Comparison of ENCODE assay signal across 14 cellular contexts in genomic region chr4:13647012-13647411, GRCh38. TPM values are rescaled to one million over a fixed set of nuclear protein-coding genes. Genes with fewer than 3 reads are reported as not detected.
A peak's percentile ranks its signal among the peaks of the same experiment; 100 is the strongest.
DNase-seq lines count a peak whose midpoint lies in the region; ATAC-seq and TF ChIP-seq lines count a peak whose summit lies in the region.
"Had no signal": no experiment of that assay in that cellular context is flagged by ENCODE, and none has a peak within 500 bp of the region (broad histone marks: within the 10 kb centered on the region; RNA-seq: fewer than 3 reads in every experiment).

No MANE protein-coding gene starts in this region.

- CTCF ChIA-PET in activated CD8-positive, alpha-beta memory T cell treated with anti-CD3 and anti-CD28 coated beads, Interleukin-2, amount 10 ng/mL, durations not matched to agents 7 days and 5 days (lab: Charles Lee): no interaction called here
- CTCF ChIA-PET in PC-3 (lab: Charles Lee): no interaction called here

- POLR2A ChIA-PET in PC-3 (lab: Charles Lee; ENCODE audit: unreplicated experiment): no interaction called here

- H3K36me3 Mint-ChIP-seq in activated CD8-positive, alpha-beta memory T cell treated with anti-CD3 and anti-CD28 coated beads, Interleukin-2, amount 10 ng/mL, durations not matched to agents 7 days and 5 days: no peaks in the 10 kb centered on the region

- no peak overlapping the region for H3K4me2 ChIP-seq in Loucy (ENCODE audit: low read depth, low read length, poor library complexity, severe bottlenecking)
- peak overlapping the region; percentile 78 for H3K4me2 ChIP-seq in osteoblast (ENCODE audit: insufficient read depth, low read length)
- H3K4me2 ChIP-seq in PC-3 (ENCODE audit: low read length): no peak overlapping the region
- H3K4me2 ChIP-seq in hepatocyte: no peak overlapping the region
- H3K4me2 ChIP-seq: PC-9 had no signal

- no peaks in the 10 kb centered on the region for H3K9me3 Mint-ChIP-seq in activated CD8-positive, alpha-beta memory T cell treated with anti-CD3 and anti-CD28 coated beads, Interleukin-2, amount 10 ng/mL, durations not matched to agents 7 days and 5 days (ENCODE audit: low read depth)

- no peaks in the 10 kb centered on the region for H3K9me3 ChIP-seq in Loucy (ENCODE audit: insufficient read depth, low read depth, low read length)
- no peaks in the 10 kb centered on the region for H3K9me3 ChIP-seq in osteoblast (ENCODE audit: low read depth, low read length)
- no peaks in the 10 kb centered on the region for H3K9me3 ChIP-seq in psoas muscle
- H3K9me3 ChIP-seq in PC-3 (ENCODE audit: low read length): no peaks in the 10 kb centered on the region
- no peaks in the 10 kb centered on the region for H3K9me3 ChIP-seq in hepatocyte (ENCODE audit: low read depth)
- H3K9me3 ChIP-seq: colonic mucosa, pancreas, transverse colon had no signal

- no peak overlapping the region for H3K9ac ChIP-seq in Loucy (ENCODE audit: low read depth, low read length, poor library complexity, severe bottlenecking)
- no peak overlapping the region for H3K9ac ChIP-seq in PC-3 (ENCODE audit: low read length)

- no peaks in the 10 kb centered on the region for H3K9me2 ChIP-seq in Loucy (replicated peaks; ENCODE audit: low read depth, low read length)
- no peaks in the 10 kb centered on the region for H3K9me2 ChIP-seq in PC-3 (replicated peaks; ENCODE audit: low read length)
- no peaks in the 10 kb centered on the region for H3K9me2 ChIP-seq in hepatocyte (replicated peaks; ENCODE audit: insufficient read depth)

- TF ChIP-seq CTCF in Loucy (conservative IDR thresholded peaks at IDR 0.05; ENCODE audit: low read length) (no peak), brain microvascular endothelial cell (IDR thresholded peaks at IDR 0.05; ENCODE audit: low read depth, low read length, missing control alignments) (no peak), osteoblast (IDR thresholded peaks at IDR 0.05; ENCODE audit: extremely low read depth, low read depth, low read length) (no peak), psoas muscle (IDR thresholded peaks at IDR 0.05) (no peak), PC-3 (conservative IDR thresholded peaks at IDR 0.05; ENCODE audit: low read depth, low read length) (no peak), hepatocyte (IDR thresholded peaks at IDR 0.05; ENCODE audit: poor library complexity) (no peak)

- H3K4me3 ChIP-seq in Loucy (ENCODE audit: low read length, poor library complexity, severe bottlenecking): no peak overlapping the region
- peak overlapping the region; percentile 3 for H3K4me3 ChIP-seq in brain microvascular endothelial cell (ENCODE audit: low read depth, low read length)
- H3K4me3 ChIP-seq in osteoblast (ENCODE audit: insufficient read depth, low read length): peak overlapping the region; percentile 66
- no peak overlapping the region for H3K4me3 ChIP-seq in psoas muscle
- H3K4me3 ChIP-seq in PC-3 (ENCODE audit: low read length): no peak overlapping the region
- no peak overlapping the region for H3K4me3 ChIP-seq in hepatocyte
- H3K4me3 ChIP-seq: colonic mucosa, pancreas, PC-9, transverse colon had no signal

- BruUV-seq in PC-3 (replicated peaks; lab: Mats Ljungman, UMichigan): no TSS peak

- no peak for ATAC-seq in activated CD8-positive, alpha-beta memory T cell treated with anti-CD3 and anti-CD28 coated beads, Interleukin-2, amount 10 ng/mL, durations not matched to agents 7 days and 5 days
- ATAC-seq in psoas muscle (no peak), PC-3 (no peak)

- H3K27me3 ChIP-seq in Loucy (ENCODE audit: insufficient read depth, low read length, poor library complexity, severe bottlenecking) (no peaks in the 10 kb centered on the region), brain microvascular endothelial cell (replicated peaks) (no peaks in the 10 kb centered on the region), osteoblast (ENCODE audit: insufficient read depth, low read length) (no peaks in the 10 kb centered on the region), psoas muscle (ENCODE audit: insufficient read depth in 3 of 3, low read length in 2 of 3) (peaks cover 2 to 3% (median 2%) of the 10 kb centered on the region in 3 donors), PC-3 (ENCODE audit: low read length) (no peaks in the 10 kb centered on the region), hepatocyte (peaks cover 7% of the 10 kb centered on the region)
- H3K27me3 ChIP-seq: colonic mucosa, pancreas, transverse colon had no signal

- H3K27ac ChIP-seq in brain microvascular endothelial cell: no peak overlapping the region
- H3K27ac ChIP-seq in osteoblast (ENCODE audit: low read depth, low read length): no peak overlapping the region
- H3K27ac ChIP-seq in psoas muscle: no peak overlapping the region
- no peak overlapping the region for H3K27ac ChIP-seq in PC-3 (ENCODE audit: low read length)
- no peak overlapping the region for H3K27ac ChIP-seq in hepatocyte
- H3K27ac ChIP-seq: colonic mucosa, pancreas, PC-9, transverse colon had no signal

- H3K27me3 Mint-ChIP-seq in activated CD8-positive, alpha-beta memory T cell treated with anti-CD3 and anti-CD28 coated beads, Interleukin-2, amount 10 ng/mL, durations not matched to agents 7 days and 5 days: peaks cover 25% of the 10 kb centered on the region

- H3K27ac Mint-ChIP-seq in activated CD8-positive, alpha-beta memory T cell treated with anti-CD3 and anti-CD28 coated beads, Interleukin-2, amount 10 ng/mL, durations not matched to agents 7 days and 5 days: peak overlapping the region; percentile 6

- H3K79me2 ChIP-seq in Loucy (ENCODE audit: insufficient read depth, low read length) (no peaks in the 10 kb centered on the region), osteoblast (ENCODE audit: insufficient read depth, low read length) (no peaks in the 10 kb centered on the region), PC-3 (ENCODE audit: low read length) (no peaks in the 10 kb centered on the region), hepatocyte (no peaks in the 10 kb centered on the region)

- H4K20me1 ChIP-seq in Loucy (ENCODE audit: insufficient read depth, low read length, poor library complexity, severe bottlenecking) (no peaks in the 10 kb centered on the region), osteoblast (ENCODE audit: insufficient read depth, low read length) (no peaks in the 10 kb centered on the region), PC-3 (ENCODE audit: low read length) (no peaks in the 10 kb centered on the region), hepatocyte (ENCODE audit: insufficient read depth, poor library complexity, severe bottlenecking) (no peaks in the 10 kb centered on the region)

- H3K36me3 ChIP-seq in Loucy (ENCODE audit: insufficient read depth, low read length): no peaks in the 10 kb centered on the region
- no peaks in the 10 kb centered on the region for H3K36me3 ChIP-seq in brain microvascular endothelial cell (replicated peaks)
- H3K36me3 ChIP-seq in osteoblast (ENCODE audit: insufficient read depth, low read length): no peaks in the 10 kb centered on the region
- H3K36me3 ChIP-seq in psoas muscle (ENCODE audit: insufficient read depth in 1 of 2, low read depth in 1 of 2): no peaks in the 10 kb centered on the region
- no peaks in the 10 kb centered on the region for H3K36me3 ChIP-seq in PC-3 (ENCODE audit: low read depth, low read length)
- H3K36me3 ChIP-seq in hepatocyte (replicated peaks; ENCODE audit: insufficient read depth, low read depth): no peaks in the 10 kb centered on the region
- H3K36me3 ChIP-seq: colonic mucosa, pancreas, transverse colon had no signal

- H3K4me1 Mint-ChIP-seq in activated CD8-positive, alpha-beta memory T cell treated with anti-CD3 and anti-CD28 coated beads, Interleukin-2, amount 10 ng/mL, durations not matched to agents 7 days and 5 days: peaks cover 8% of the 10 kb centered on the region

- WGBS in psoas muscle, 3 donors: 36 to 44% (median 36%) methylated on average over 6 of the region's 6 CpGs
- WGBS in hepatocyte (ENCODE audit: low lambda C conversion rate, missing lambda C conversion rate): 53% methylated on average over 6 of the region's 6 CpGs

- intact Hi-C loops in psoas muscle (cut with DNase I) (no loop called here), PC-3 (cut with micrococcal nuclease) (no loop called here)

- no peaks in the 10 kb centered on the region for H3K4me1 ChIP-seq in Loucy (ENCODE audit: insufficient read depth, low read length, poor library complexity, severe bottlenecking)
- H3K4me1 ChIP-seq in osteoblast (ENCODE audit: insufficient read depth, low read length): peaks cover 11% of the 10 kb centered on the region
- no peaks in the 10 kb centered on the region for H3K4me1 ChIP-seq in psoas muscle
- H3K4me1 ChIP-seq in PC-3 (ENCODE audit: insufficient read depth, low read length): peaks cover 10% of the 10 kb centered on the region
- no peaks in the 10 kb centered on the region for H3K4me1 ChIP-seq in hepatocyte (ENCODE audit: insufficient read depth)
- H3K4me1 ChIP-seq: colonic mucosa, pancreas, transverse colon had no signal

- H2AFZ ChIP-seq in Loucy (ENCODE audit: low read length) (0 out of 2 replicates have a peak overlapping the region, but pooled peaks have one; percentile 8), osteoblast (ENCODE audit: low read length) (peak overlapping the region; percentile 98), PC-3 (ENCODE audit: low read length) (no peak overlapping the region), hepatocyte (no peak overlapping the region)
- H2AFZ ChIP-seq: PC-9 had no signal

- in situ Hi-C loops in brain microvascular endothelial cell (cut with HindIII; ENCODE audit: low pct_ligation_motif_present, low sequenced_read_pairs): no loop called here

- H3K4me3 Mint-ChIP-seq in activated CD8-positive, alpha-beta memory T cell treated with anti-CD3 and anti-CD28 coated beads, Interleukin-2, amount 10 ng/mL, durations not matched to agents 7 days and 5 days: peak overlapping the region; percentile 29

- H3F3A ChIP-seq in Loucy (ENCODE audit: low read depth) (no peaks in the 10 kb centered on the region), PC-3 (ENCODE audit: low read length, unreplicated experiment) (no peaks in the 10 kb centered on the region)

- DNase-seq in activated CD8-positive, alpha-beta memory T cell treated with anti-CD3 and anti-CD28 coated beads, Interleukin-2, amount 10 ng/mL, durations not matched to agents 7 days and 5 days: no peak
- DNase-seq in activated CD8-positive, alpha-beta memory T cell treated with anti-CD3 and anti-CD28 coated beads, Interleukin-2, amount 50 U/mL, for 4 hours: no peak
- DNase-seq in brain microvascular endothelial cell (no peak), osteoblast (ENCODE audit: insufficient read length, low spot score, missing footprints) (no peak), psoas muscle (no peak), PC-3 (no peak), hepatocyte (ENCODE audit: low spot score) (no peak)
- DNase-seq: ACHN; colonic mucosa; pancreas; PC-9; stimulated activated CD4-positive, alpha-beta T cell treated with anti-CD3 and anti-CD28 coated beads, Interleukin-15, amount 100 ng/mL, for 24 hours; transverse colon had no signal

RNA-seq across cellular contexts. Expression of gene BOD1L1, which starts 19.5 kb away (rescaled TPM):
- 10 to 100 TPM; 28.4 to 31.2 TPM for total RNA-seq in activated CD8-positive, alpha-beta memory T cell treated with anti-CD3 and anti-CD28 coated beads, Interleukin-2, amount 10 ng/mL, durations not matched to agents 7 days and 5 days
- total RNA-seq in osteoblast (27.5 and 31.8 TPM in 2 replicates), psoas muscle (10 to 100 TPM; 13.7 to 19.3 (median 15.6) TPM), PC-3 (2014; rRNA removed) (22.0 and 27.2 TPM in 2 replicates), hepatocyte (29.1 and 29.5 TPM in 2 replicates)
- polyA plus RNA-seq in psoas muscle (10 to 100 TPM in 1 of 3 donors, 1 to 10 TPM in 2; 6.0 to 12.8 (median 7.9) TPM), hepatocyte (11.9 and 14.7 TPM in 2 replicates)

Comparison
In these comparisons a context has a peak if more than half of its experiments do, and no peak if none do; other contexts are left out.
1. H2AFZ ChIP-seq: peak in Loucy (single experiment) and osteoblast (single experiment); none in PC-3 (single experiment) and hepatocyte (single experiment).
2. H3K4me3 ChIP-seq: peak in brain microvascular endothelial cell (single experiment) and osteoblast (single experiment); none in Loucy (single experiment), psoas muscle (single experiment), PC-3 (single experiment) and hepatocyte (single experiment).